12 cellular contexts compared by ENCODE assay signal in genomic region chr9:127558581-127559246, GRCh38. TPM values are rescaled to one million over a fixed set of nuclear protein-coding genes. Genes with fewer than 3 reads are reported as not detected.
DNase-seq lines count a peak whose midpoint lies in the region; ATAC-seq, FAIRE-seq and TF ChIP-seq lines count a peak whose summit lies in the region.
"Had no signal": no experiment of that assay in that cellular context is flagged by ENCODE, and none has a peak within 500 bp of the region (broad histone marks: within the 10 kb centered on the region; RNA-seq: fewer than 3 reads in every experiment).

No MANE protein-coding gene starts in this region.

- TF ChIP-seq RAD21 in SK-N-SH (IDR thresholded peaks at IDR 0.05; ENCODE audit: low read length): no peak

- peak overlapping the region; percentile 92 to 94 for H3K27ac ChIP-seq in SK-N-SH (ENCODE audit: low read depth in 2 of 2, low read length in 1 of 2)
- peak overlapping the region; percentile 65 for H3K27ac ChIP-seq in right cardiac atrium (ENCODE audit: low read length)
- peak overlapping the region in 7 of 8 donors; percentile 63 to 80 (median 74) for H3K27ac ChIP-seq in spleen

- 0 out of 4 replicates have a peak overlapping the region, but pooled peaks of 1 of the 2 experiments have one; percentile 33 for H3K4me3 ChIP-seq in SK-N-SH (ENCODE audit: low read depth in 2 of 2, low read length in 1 of 2)
- H3K4me3 ChIP-seq in right cardiac atrium (ENCODE audit: low read length): no peak overlapping the region
- no peak overlapping the region for H3K4me3 ChIP-seq in spleen

- ATAC-seq in SK-N-SH treated with all-trans-retinoic acid at 6 μM for 48 hours (no peak), right cardiac atrium (no peak)

- TF ChIP-seq CTCF in SK-N-SH (IDR thresholded peaks at IDR 0.05) (no peak), spleen (IDR thresholded peaks at IDR 0.05 in 8 of 11, conservative IDR thresholded peaks at IDR 0.05 in 3 of 11) (no peak)

- no peak for FAIRE-seq in H54 (lab: Jason Lieb, UNC)
- FAIRE-seq: A204.1, GM12891 had no signal

- H3K4me1 ChIP-seq in SK-N-SH (ENCODE audit: control insufficient read depth in 1 of 2, insufficient read depth in 2 of 2, low read depth in 1 of 2, low read length in 1 of 2) (peaks cover 38 to 79% of the 10 kb centered on the region in 2 experiments; a peak in 3 of 4 replicates), right cardiac atrium (ENCODE audit: control insufficient read depth, insufficient read depth, low read length) (peaks cover 49% of the 10 kb centered on the region), spleen (peaks cover 34 to 90% (median 69%) of the 10 kb centered on the region in 6 donors)

- H3K79me2 ChIP-seq in SK-N-SH (ENCODE audit: insufficient read depth): peaks cover 95% of the 10 kb centered on the region

- peak overlapping the region; percentile 67 for H3K4me3 Mint-ChIP-seq in activated CD4-positive, alpha-beta memory T cell treated with anti-CD3 and anti-CD28 coated beads, Interleukin-2, amount 10 ng/mL, durations not matched to agents 7 days and 5 days

- no peak overlapping the region for H2AFZ ChIP-seq in SK-N-SH (ENCODE audit: low read depth)

- peaks cover 28% of the 10 kb centered on the region for H4K20me1 ChIP-seq in SK-N-SH (ENCODE audit: insufficient read depth)

- no peaks in the 10 kb centered on the region for H3K27me3 Mint-ChIP-seq in activated CD4-positive, alpha-beta memory T cell treated with anti-CD3 and anti-CD28 coated beads, Interleukin-2, amount 10 ng/mL, durations not matched to agents 7 days and 5 days

- H3K4me2 ChIP-seq in SK-N-SH: peak overlapping the region; percentile 80; the same call in 1 of the 2 replicates

- no peaks in the 10 kb centered on the region for H3K9me3 Mint-ChIP-seq in activated CD4-positive, alpha-beta memory T cell treated with anti-CD3 and anti-CD28 coated beads, Interleukin-2, amount 10 ng/mL, durations not matched to agents 7 days and 5 days

- POLR2A ChIA-PET in SK-N-SH (lab: Yijun Ruan, JAX): interaction anchor here (0.5 to 1.9 kb wide), 2 partner anchors 8 to 235 kb away, joined by 3 to 5 read pairs; no protein-coding TSS in a partner anchor
- POLR2A ChIA-PET in activated CD4-positive, alpha-beta memory T cell treated with anti-CD3 and anti-CD28 coated beads, Interleukin-2, amount 10 ng/mL, durations not matched to agents 7 days and 5 days (lab: Charles Lee): interaction anchor here (0.6 to 6.9 kb wide), 10 partner anchors 8 to 183 kb away, joined by 3 to 65 read pairs (median 4); partner anchors contain the start of genes LRSAM1 and RPL12

- peaks cover 98% of the 10 kb centered on the region for H3K4me1 Mint-ChIP-seq in activated CD4-positive, alpha-beta memory T cell treated with anti-CD3 and anti-CD28 coated beads, Interleukin-2, amount 10 ng/mL, durations not matched to agents 7 days and 5 days

- peaks cover 71% of the 10 kb centered on the region for H3K36me3 Mint-ChIP-seq in activated CD4-positive, alpha-beta memory T cell treated with anti-CD3 and anti-CD28 coated beads, Interleukin-2, amount 10 ng/mL, durations not matched to agents 7 days and 5 days (ENCODE audit: low read depth)

- H3K27ac Mint-ChIP-seq in activated CD4-positive, alpha-beta memory T cell treated with anti-CD3 and anti-CD28 coated beads, Interleukin-2, amount 10 ng/mL, durations not matched to agents 7 days and 5 days: peak overlapping the region; percentile 81

- CTCF ChIA-PET in SK-N-SH (lab: Yijun Ruan, JAX): interaction anchor here (0.9 to 5.5 kb wide), 8 partner anchors 8 to 176 kb away, joined by 3 to 23 read pairs (median 4); partner anchors contain the start of gene TOR2A
- CTCF ChIA-PET in activated CD4-positive, alpha-beta memory T cell treated with anti-CD3 and anti-CD28 coated beads, Interleukin-2, amount 10 ng/mL, durations not matched to agents 7 days and 5 days (lab: Charles Lee): interaction anchor here (0.8 to 2.2 kb wide), 5 partner anchors 12 to 176 kb away, joined by 3 to 10 read pairs (median 5); partner anchors contain the start of gene TOR2A

- DNase-seq in SK-N-SH (no peak), right cardiac atrium (peak in 2 of 3 donors; percentile 24 to 28), spleen (no peak), H54 (ENCODE audit: insufficient read length, low spot score) (no peak), GOT3 (lab: John Stamatoyannopoulos, UW) (no peak), NCI-H146 (lab: John Stamatoyannopoulos, UW) (no peak)
- DNase-seq in activated CD4-positive, alpha-beta memory T cell treated with anti-CD3 and anti-CD28 coated beads, Interleukin-2, amount 10 ng/mL, durations not matched to agents 7 days and 5 days: no peak
- DNase-seq: activated CD4-positive, alpha-beta T cell treated with anti-CD3 and anti-CD28 coated beads for 4 hours; NCI-H774 had no signal

- H3K36me3 ChIP-seq in SK-N-SH (replicated peaks in 1 of 2; ENCODE audit: control insufficient read depth in 1 of 2, insufficient read depth in 2 of 2, low read length in 1 of 2) (peaks cover 8 to 41% of the 10 kb centered on the region in 2 experiments), spleen (peaks cover 0 to 8% (median 0%) of the 10 kb centered on the region in 6 donors)

- H3F3A ChIP-seq in SK-N-SH (replicated peaks; ENCODE audit: insufficient read depth): peaks cover 62% of the 10 kb centered on the region

- TF ChIP-seq POLR2A in spleen (IDR thresholded peaks at IDR 0.05): no peak
- no peak for TF ChIP-seq POLR2A in H54 (IDR thresholded peaks at IDR 0.05; ENCODE audit: low read depth, low read length)

- intact Hi-C loops in right cardiac atrium (cut with DNase I) (no loop called here), spleen (cut with DNase I; ENCODE audit: low total_unique reads) (no loop called here)

- peak overlapping the region; percentile 45; the same call in 1 of the 2 replicates for H3K9ac ChIP-seq in SK-N-SH

- no peaks in the 10 kb centered on the region for H3K9me2 ChIP-seq in SK-N-SH

- H3K9me3 ChIP-seq in SK-N-SH (no peaks in the 10 kb centered on the region), right cardiac atrium (ENCODE audit: control insufficient read depth, low read length) (no peaks in the 10 kb centered on the region), spleen (no peaks in the 10 kb centered on the region)

- WGBS in SK-N-SH (ENCODE audit: low lambda C conversion rate): 68% methylated on average over 6 of the region's 9 CpGs
- WGBS in right cardiac atrium: 57% methylated on average over 9 of the region's 9 CpGs
- WGBS in spleen, 5 donors: 73 to 84% (median 82%) methylated on average over 9 of the region's 9 CpGs

- H3K27me3 ChIP-seq in SK-N-SH (ENCODE audit: insufficient read depth) (no peaks in the 10 kb centered on the region), right cardiac atrium (ENCODE audit: control insufficient read depth, insufficient read depth) (no peaks in the 10 kb centered on the region), spleen (replicated peaks in 1 of 7) (no peaks in the 10 kb centered on the region)

- TF ChIP-seq EP300 in SK-N-SH (IDR thresholded peaks at IDR 0.05; ENCODE audit: borderline replicate concordance in 1 of 2, low read depth in 1 of 2, low read length in 1 of 2): no peak

TF ChIP-seq in SK-N-SH, 30 proteins besides CTCF, POLR2A, EP300 and RAD21:
- TF ChIP-seq POLR2AphosphoS5 (IDR thresholded peaks at IDR 0.05; ENCODE audit: low read depth, low read length) (no peak), GATA2 (CRISPR knock-in tag; IDR thresholded peaks at IDR 0.05) (no peak), GABPA (IDR thresholded peaks at IDR 0.05; ENCODE audit: low read depth) (no peak), TAF1 (IDR thresholded peaks at IDR 0.05; ENCODE audit: borderline replicate concordance, low read depth, low read length) (no peak), MAX (IDR thresholded peaks at IDR 0.05; ENCODE audit: low read depth) (no peak)

TF ChIP-seq in SK-N-SH treated with all-trans-retinoic acid at 6 μM for 48 hours, 23 proteins besides CTCF, POLR2A, EP300 and RAD21 (continues in another document):
- TF ChIP-seq ARNTL (CRISPR knock-in tag; IDR thresholded peaks at IDR 0.05; ENCODE audit: borderline replicate concordance, low read depth): no peak
- TF ChIP-seq TOX (CRISPR knock-in tag; IDR thresholded peaks at IDR 0.05; ENCODE audit: borderline replicate concordance): no peak
- no peak for TF ChIP-seq PATZ1 (CRISPR knock-in tag; IDR thresholded peaks at IDR 0.05; ENCODE audit: borderline replicate concordance)
- TF ChIP-seq CSRNP3 (CRISPR knock-in tag; IDR thresholded peaks at IDR 0.05): no peak
- no peak for TF ChIP-seq CSDC2 (CRISPR knock-in tag; IDR thresholded peaks at IDR 0.05)

RNA-seq across cellular contexts. Expression of gene STXBP1, which starts 53.4 kb away (rescaled TPM):
- polyA plus RNA-seq in SK-N-SH (2012; rRNA removed) (33.0 and 44.3 TPM in 2 replicates), right cardiac atrium (19.4 TPM), spleen (1 to 10 TPM; 4.3 to 7.6 (median 6.0) TPM)
- polyA plus RNA-seq in SK-N-SH (2012; cell fraction: cytosol; rRNA removed): 39.2 and 49.4 TPM in 2 replicates
- polyA plus RNA-seq in SK-N-SH (2012; cell fraction: nucleus; rRNA removed): 61.1 and 68.8 TPM in 2 replicates
- total RNA-seq in activated CD4-positive, alpha-beta memory T cell treated with anti-CD3 and anti-CD28 coated beads, Interleukin-2, amount 10 ng/mL, durations not matched to agents 7 days and 5 days: 10 to 100 TPM; 23.2 to 23.4 TPM
- total RNA-seq in right cardiac atrium (10 to 100 TPM; 30.0 to 43.3 (median 41.2) TPM), spleen (10 to 100 TPM; 26.0 to 75.7 (median 38.5) TPM)

Comparison
In these comparisons a context has a peak if more than half of its experiments do, and no peak if none do; other contexts are left out.
1. DNase-seq: peak in right cardiac atrium (2 of 3); none in SK-N-SH (single experiment), activated CD4-positive, alpha-beta memory T cell treated with anti-CD3 and anti-CD28 coated beads, Interleukin-2, amount 10 ng/mL, durations not matched to agents 7 days and 5 days (single experiment), spleen (single experiment), H54 (single experiment), GOT3 (single experiment) and NCI-H146 (single experiment).
2. Peak in every context shown above with its lines, with median percentiles within 50 percentile points of each other: H3K27ac ChIP-seq.